Comparison of ENCODE assay signal across 23 cellular contexts in the genomic region with DNA sequence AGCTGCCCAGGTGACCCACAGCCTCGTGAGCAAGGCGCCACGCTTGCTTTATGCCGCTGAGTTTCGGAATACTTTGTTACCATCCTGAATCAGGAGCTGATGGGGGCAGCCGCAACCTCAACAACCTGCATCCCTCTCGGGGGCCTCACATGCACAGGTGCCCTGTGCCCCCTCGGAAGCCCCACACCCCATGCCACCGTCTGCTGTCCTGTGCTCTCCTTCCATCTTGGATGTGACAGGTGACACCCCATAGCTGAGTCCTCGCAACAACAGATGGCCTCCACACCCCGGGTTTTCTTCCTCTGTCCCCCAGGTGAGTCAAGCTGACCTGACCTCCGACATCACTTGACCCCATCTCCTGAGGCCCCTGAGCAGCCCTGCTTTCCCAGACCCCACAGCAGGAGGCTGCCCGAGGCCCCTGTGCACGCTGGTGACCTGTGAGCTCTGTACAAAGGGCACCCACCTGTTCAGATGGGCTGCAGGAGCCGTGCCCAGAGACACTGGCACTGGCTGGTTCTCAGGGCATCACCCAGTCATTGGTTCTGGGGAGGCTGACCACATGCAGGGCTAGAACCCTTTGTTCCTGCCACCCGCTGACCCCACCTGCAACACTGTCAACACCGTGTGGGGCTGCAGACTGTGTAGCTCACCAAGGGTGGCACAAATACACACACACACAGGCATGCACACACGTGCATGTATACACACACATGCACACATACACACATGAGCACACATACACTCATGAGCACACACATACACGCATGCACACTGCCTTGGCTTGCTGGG. TPM values are rescaled to one million over a fixed set of nuclear protein-coding genes. Genes with fewer than 3 reads are reported as not detected.
DNase-seq lines count a peak whose midpoint lies in the region; ATAC-seq, FAIRE-seq and TF ChIP-seq lines count a peak whose summit lies in the region.
"Had no signal": no experiment of that assay in that cellular context is flagged by ENCODE, and none has a peak within 500 bp of the region (broad histone marks: within the 10 kb centered on the region; RNA-seq: fewer than 3 reads in every experiment).

No MANE protein-coding gene starts in this region.

- 87 to 89% methylated on average over 19 of the region's 19 CpGs for WGBS in heart right ventricle, 2 donors
- WGBS in spleen, 5 donors: 82 to 92% (median 84%) methylated on average over 16 to 19 of the region's 19 CpGs

- ATAC-seq in heart right ventricle: no peak
- ATAC-seq in HG03045 (IDR thresholded peaks at IDR 0.05; ENCODE audit: unreplicated experiment): no peak
- no peak for ATAC-seq in HG02938 (IDR thresholded peaks at IDR 0.05; ENCODE audit: unreplicated experiment)
- ATAC-seq: SK-N-SH treated with all-trans-retinoic acid at 6 μM for 48 hours had no signal

- H3K27me3 ChIP-seq in left ventricle myocardium inferior (ENCODE audit: low read depth): no peaks in the 10 kb centered on the region
- H3K27me3 ChIP-seq in heart right ventricle: no peaks in the 10 kb centered on the region
- H3K27me3 ChIP-seq in spleen (replicated peaks in 1 of 7): no peaks in the 10 kb centered on the region

- DNase-seq in left ventricle myocardium inferior: no peak
- no peak for DNase-seq in heart right ventricle
- DNase-seq in HTR-8/SVneo (ENCODE audit: insufficient read length, low spot score): no peak
- peak; percentile 44 for DNase-seq in islet precursor cell
- peak; percentile 60 for DNase-seq in spleen
- no peak for DNase-seq in mesenteric fat pad (ENCODE audit: low spot score)
- DNase-seq: C1 segment of cervical spinal cord; CD8-positive, alpha-beta memory T cell; HFFc6; NCI-H1105; NCI-H2081; NCI-H2171 treated with DMSO at 0.1 percent for 48 hours; NCI-H446 treated with DMSO at 0.1 percent for 48 hours; NCI-H748 treated with DMSO at 0.1 percent for 48 hours; NK-92 treated with Interleukin-12 subunit alpha and Interleukin-12 subunit beta, amount 100 ng/mL, for 24 hours; SIG-M5 had no signal

- intact Hi-C loops in left ventricle myocardium inferior (cut with micrococcal nuclease) (no loop called here), heart right ventricle (cut with DNase I) (loop anchor here in 8 of 10 donors (5.0 to 10.0 kb wide), 6 partner anchors 102 to 662 kb away; no protein-coding TSS in a partner anchor), spleen (cut with DNase I; ENCODE audit: low total_unique reads) (loop anchor here (5.0 to 10.0 kb wide), 3 partner anchors 239 to 438 kb away; no protein-coding TSS in a partner anchor)

- H3K9me3 ChIP-seq in left ventricle myocardium inferior (replicated peaks) (no peaks in the 10 kb centered on the region), heart right ventricle (no peaks in the 10 kb centered on the region), spleen (no peaks in the 10 kb centered on the region)

- H3K4me3 ChIP-seq in left ventricle myocardium inferior: no peak overlapping the region
- H3K4me3 ChIP-seq in heart right ventricle: no peak overlapping the region
- H3K4me3 ChIP-seq in spleen: no peak overlapping the region
- H3K4me3 ChIP-seq: K562 had no signal

- FAIRE-seq in HTR-8/SVneo (lab: Jason Lieb, UNC): peak; percentile 62
- FAIRE-seq: A204.1, H54, K562, RCC 7860 had no signal

- TF ChIP-seq CTCF in left ventricle myocardium inferior (IDR thresholded peaks at IDR 0.05; ENCODE audit: borderline replicate concordance) (no peak), heart right ventricle (IDR thresholded peaks at IDR 0.05) (no peak), spleen (IDR thresholded peaks at IDR 0.05 in 8 of 11, conservative IDR thresholded peaks at IDR 0.05 in 3 of 11) (no peak)

- peak overlapping the region; percentile 71 for H3K27ac ChIP-seq in left ventricle myocardium inferior (replicated peaks)
- H3K27ac ChIP-seq in heart right ventricle: peak overlapping the region in 2 of 10 donors; percentile 5 to 7
- no peak overlapping the region for H3K27ac ChIP-seq in spleen

- H3K4me1 ChIP-seq in left ventricle myocardium inferior (peaks cover 13% of the 10 kb centered on the region), heart right ventricle (peaks cover 0 to 15% (median 0%) of the 10 kb centered on the region in 9 donors), spleen (peaks cover 0 to 4% (median 0%) of the 10 kb centered on the region in 6 donors)

- no peak for TF ChIP-seq POLR2A in spleen (IDR thresholded peaks at IDR 0.05)

- H3K36me3 ChIP-seq in left ventricle myocardium inferior (no peaks in the 10 kb centered on the region), heart right ventricle (no peaks in the 10 kb centered on the region), spleen (no peaks in the 10 kb centered on the region)

RNA-seq across cellular contexts. Expression of a gene that starts 57.7 kb away (rescaled TPM):
- total RNA-seq in left ventricle myocardium inferior (0.60 TPM), heart right ventricle (1 to 10 TPM in 7 of 10 donors, under 1 TPM in 3; 0.22 to 3.8 (median 1.5) TPM), spleen (1 to 10 TPM; 2.4 to 5.7 (median 3.7) TPM), mesenteric fat pad (0.45 TPM)
- polyA plus RNA-seq in heart right ventricle (under 1 TPM; 0.22 to 0.78 TPM), spleen (10 to 100 TPM in 1 of 3 donors, 1 to 10 TPM in 2; 4.4 to 23.6 (median 5.8) TPM)

Comparison
In these comparisons a context has a peak if more than half of its experiments do, and no peak if none do; other contexts are left out.
1. DNase-seq: peak in islet precursor cell (single experiment) and spleen (single experiment); none in left ventricle myocardium inferior (single experiment), heart right ventricle (0 of 2), HTR-8/SVneo (single experiment) and mesenteric fat pad (single experiment).